Comparison of ENCODE assay signal across 21 cellular contexts in genomic region chr1:181181792-181182585, GRCh38.
"Had no signal": no experiment of that assay in that cellular context is flagged by ENCODE, and none has a peak within 500 bp of the region (broad histone marks: within the 10 kb centered on the region; RNA-seq: fewer than 3 reads in every experiment).

No MANE protein-coding gene starts in this region.

- H3K27me3 Mint-ChIP-seq: activated CD8-positive, alpha-beta T cell treated with anti-CD3 and anti-CD28 coated beads for 36 hours had no signal

- H3K4me3 Mint-ChIP-seq: activated CD8-positive, alpha-beta T cell treated with anti-CD3 and anti-CD28 coated beads for 36 hours; activated naive CD8-positive, alpha-beta T cell treated with anti-CD3 and anti-CD28 coated beads, Interleukin-2, amount 50 U/mL, for 24 hours; activated T-helper 17 cell treated with anti-CD3 and anti-CD28 coated beads, Interleukin-2, amount 50 U/mL, for 72 hours; dendritic cell treated with granulocyte-macrophage colony-stimulating factor and Interleukin-4, amounts not matched to agents 40 ng/mL and 50 ng/mL, for 4 days; neural crest cell had no signal

- H3K4me3 ChIP-seq: breast epithelium, heart left ventricle, pancreas, spleen, stomach, thoracic aorta, uterus had no signal

- H3K36me3 ChIP-seq: breast epithelium, heart left ventricle, pancreas, spleen, stomach, thoracic aorta, uterus had no signal

- H3K4me1 ChIP-seq: breast epithelium, pancreas, uterus had no signal

- H3K9me3 ChIP-seq: breast epithelium, heart left ventricle, pancreas, spleen, stomach, thoracic aorta, uterus had no signal

- ATAC-seq: activated CD8-positive, alpha-beta T cell treated with anti-CD3 and anti-CD28 coated beads for 36 hours; activated naive CD8-positive, alpha-beta T cell treated with anti-CD3 and anti-CD28 coated beads, Interleukin-2, amount 50 U/mL, for 24 hours; activated T-helper 17 cell treated with anti-CD3 and anti-CD28 coated beads, Interleukin-2, amount 50 U/mL, for 72 hours; heart left ventricle; left lobe of liver; pancreas; sciatic nerve had no signal

- H3K9me3 Mint-ChIP-seq: activated CD8-positive, alpha-beta T cell treated with anti-CD3 and anti-CD28 coated beads for 36 hours; activated naive CD8-positive, alpha-beta T cell treated with anti-CD3 and anti-CD28 coated beads, Interleukin-2, amount 50 U/mL, for 24 hours; activated T-helper 17 cell treated with anti-CD3 and anti-CD28 coated beads, Interleukin-2, amount 50 U/mL, for 72 hours; dendritic cell treated with granulocyte-macrophage colony-stimulating factor and Interleukin-4, amounts not matched to agents 40 ng/mL and 50 ng/mL, for 4 days; neural crest cell had no signal

- H3K27me3 ChIP-seq: heart left ventricle, pancreas, uterus had no signal

- DNase-seq: activated CD4-positive, alpha-beta T cell treated with anti-CD3 and anti-CD28 coated beads for 48 hours; activated CD8-positive, alpha-beta T cell treated with anti-CD3 and anti-CD28 coated beads for 36 hours; activated naive CD4-positive, alpha-beta T cell treated with Interleukin-2 at 50 U/mL for 16 hours; activated naive CD8-positive, alpha-beta T cell treated with anti-CD3 and anti-CD28 coated beads, Interleukin-2, amount 50 U/mL, for 24 hours; aorta; cerebellar nuclear complex; heart left ventricle; pancreas; spleen; stomach; T-helper 2 cell; uterus had no signal

- FAIRE-seq: frontal cortex, islet of Langerhans, pancreas had no signal

- H3K27ac ChIP-seq: breast epithelium, heart left ventricle, pancreas, spleen, stomach, thoracic aorta, uterus had no signal

- H3K27ac Mint-ChIP-seq: activated CD8-positive, alpha-beta T cell treated with anti-CD3 and anti-CD28 coated beads for 36 hours; activated naive CD8-positive, alpha-beta T cell treated with anti-CD3 and anti-CD28 coated beads, Interleukin-2, amount 50 U/mL, for 24 hours; activated T-helper 17 cell treated with anti-CD3 and anti-CD28 coated beads, Interleukin-2, amount 50 U/mL, for 72 hours; dendritic cell treated with granulocyte-macrophage colony-stimulating factor and Interleukin-4, amounts not matched to agents 40 ng/mL and 50 ng/mL, for 4 days had no signal
